ENCODE assay signal across 8 cellular contexts in genomic region chr3:50623840-50624474, GRCh38. TPM values are rescaled to one million over a fixed set of nuclear protein-coding genes. Genes with fewer than 3 reads are reported as not detected.
DNase-seq lines count a peak whose midpoint lies in the region; TF ChIP-seq lines count a peak whose summit lies in the region.

No MANE protein-coding gene starts in this region.

- H3K36me3 Mint-ChIP-seq in type B pancreatic cell: peaks cover 6% of the 10 kb centered on the region

- H3K4me1 Mint-ChIP-seq in type B pancreatic cell (ENCODE audit: unreplicated experiment): peaks cover 26% of the 10 kb centered on the region

- H3K4me3 ChIP-seq in stomach: no peak overlapping the region

- no peak for TF ChIP-seq EP300 in stomach (IDR thresholded peaks at IDR 0.05)

- H3K4me1 ChIP-seq in stomach: peaks cover 33 to 93% (median 34%) of the 10 kb centered on the region in 4 donors

- no peaks in the 10 kb centered on the region for H3K9me3 Mint-ChIP-seq in type B pancreatic cell

- H3K27me3 Mint-ChIP-seq in type B pancreatic cell: no peaks in the 10 kb centered on the region

- peak overlapping the region in 2 of 5 donors; percentile 24 to 45 for H3K27ac ChIP-seq in stomach

- peaks cover 0 to 20% (median 5%) of the 10 kb centered on the region in 4 donors for H3K36me3 ChIP-seq in stomach

- DNase-seq in activated effector memory CD4-positive, alpha-beta T cell treated with anti-CD3 and anti-CD28 coated beads, Interleukin-2, amount 50 U/mL, for 16 hours: peak; percentile 82
- no peak for DNase-seq in activated effector memory CD4-positive, alpha-beta T cell treated with Interleukin-2 at 50 U/mL for 16 hours
- DNase-seq in RPMI7951 (ENCODE audit: low read depth): peak; percentile 31
- DNase-seq in erythroblast (lab: John Stamatoyannopoulos, UW): no peak
- DNase-seq in type B pancreatic cell (ENCODE audit: extremely low spot score, unreplicated experiment): no peak
- no peak for DNase-seq in islet precursor cell
- no peak for DNase-seq in NCI-H526 (lab: John Stamatoyannopoulos, UW)
- no peak for DNase-seq in stomach

- TF ChIP-seq POLR2A in erythroblast (IDR thresholded peaks at IDR 0.05; ENCODE audit: low read length) (peak; percentile 11), stomach (IDR thresholded peaks at IDR 0.05) (no peak)

- H3K9me3 ChIP-seq in stomach: no peaks in the 10 kb centered on the region

- no peak overlapping the region for H3K4me3 Mint-ChIP-seq in type B pancreatic cell

- H3K27ac Mint-ChIP-seq in type B pancreatic cell: peak overlapping the region; percentile 71

- TF ChIP-seq CTCF in type B pancreatic cell (conservative IDR thresholded peaks at IDR 0.05) (no peak), stomach (IDR thresholded peaks at IDR 0.05) (no peak)

- no peaks in the 10 kb centered on the region for H3K27me3 ChIP-seq in stomach

- WGBS in stomach, 5 donors: 30 to 50% (median 46%) methylated on average over 4 to 6 of the region's 6 CpGs

- intact Hi-C loops in stomach (cut with DNase I; ENCODE audit: low total_unique reads): loop anchor here (10.0 kb wide), 1 partner anchor 761 kb away; the partner anchor contains the start of gene MANF

RNA-seq across cellular contexts. Expression of gene MAPKAPK3, which starts 7.0 kb away (rescaled TPM):
- 65.7 and 75.5 TPM in 2 replicates for total RNA-seq in RPMI7951 (2014; rRNA removed; shearing (Covaris generic))
- total RNA-seq in type B pancreatic cell (ENCODE audit: low replicate concordance): 40.3 and 47.0 TPM in 2 replicates
- total RNA-seq in stomach: 10 to 100 TPM; 10.3 to 50.0 (median 24.6) TPM
- polyA plus RNA-seq in stomach: 10 to 100 TPM; 21.5 to 41.3 (median 37.1) TPM

RNA-seq across cellular contexts. Expression of gene CISH, which starts 12.4 kb away (rescaled TPM):
- total RNA-seq in RPMI7951 (2014; rRNA removed; shearing (Covaris generic)): 1.1 and 1.8 TPM in 2 replicates
- total RNA-seq in type B pancreatic cell (ENCODE audit: low replicate concordance) (4.1 and 7.0 TPM in 2 replicates), stomach (1 to 10 TPM; 1.8 to 5.7 (median 3.6) TPM)
- 10 to 100 TPM in 1 of 3 donors, 1 to 10 TPM in 2; 6.8 to 11.5 (median 7.7) TPM for polyA plus RNA-seq in stomach

RNA-seq across cellular contexts. Expression of gene DOCK3, which starts 50.8 kb away (rescaled TPM):
- total RNA-seq in RPMI7951 (2014; rRNA removed; shearing (Covaris generic)): 0.10 and 0.12 TPM in 2 replicates
- 5.9 and 15.4 TPM in 2 replicates for total RNA-seq in type B pancreatic cell (ENCODE audit: low replicate concordance)
- 1 to 10 TPM in 3 of 5 donors, under 1 TPM in 1, not detected in 1; 0.72 to 2.3 (median 1.8) TPM for total RNA-seq in stomach
- polyA plus RNA-seq in stomach: under 1 TPM in 2 of 3 donors, not detected in 1; 0.06 to 0.73 TPM

RNA-seq across cellular contexts. Expression of gene HEMK1, which starts 54.6 kb away (rescaled TPM):
- total RNA-seq in RPMI7951 (2014; rRNA removed; shearing (Covaris generic)): 8.8 and 12.8 TPM in 2 replicates
- 20.2 and 29.9 TPM in 2 replicates for total RNA-seq in type B pancreatic cell (ENCODE audit: low replicate concordance)
- total RNA-seq in stomach: 10 to 100 TPM in 2 of 5 donors, 1 to 10 TPM in 3; 5.8 to 14.3 (median 6.4) TPM
- polyA plus RNA-seq in stomach: 10 to 100 TPM; 19.8 to 24.8 (median 20.0) TPM

RNA-seq across cellular contexts. Expression of gene C3orf18, which starts 56.4 kb away (rescaled TPM):
- 15.5 and 16.0 TPM in 2 replicates for total RNA-seq in RPMI7951 (2014; rRNA removed; shearing (Covaris generic))
- total RNA-seq in type B pancreatic cell (ENCODE audit: low replicate concordance): 1.9 and 11.9 TPM in 2 replicates
- 10 to 100 TPM in 2 of 5 donors, 1 to 10 TPM in 2, not detected in 1; 4.9 to 75.0 (median 16.4) TPM for total RNA-seq in stomach
- 1 to 10 TPM; 5.9 to 9.0 (median 8.2) TPM for polyA plus RNA-seq in stomach

Comparison
In these comparisons a context has a peak if more than half of its experiments do, and no peak if none do; other contexts are left out.
1. DNase-seq: peak in activated effector memory CD4-positive, alpha-beta T cell treated with anti-CD3 and anti-CD28 coated beads, Interleukin-2, amount 50 U/mL, for 16 hours (single experiment) and RPMI7951 (single experiment); none in activated effector memory CD4-positive, alpha-beta T cell treated with Interleukin-2 at 50 U/mL for 16 hours (single experiment), erythroblast (0 of 2), type B pancreatic cell (single experiment), islet precursor cell (single experiment), NCI-H526 (0 of 2) and stomach (single experiment).